ENCODE assay signal across 20 cellular contexts in genomic region chr17:42695500-42695899, GRCh38. TPM values are rescaled to one million over a fixed set of nuclear protein-coding genes. Genes with fewer than 3 reads are reported as not detected.
DNase-seq lines count a peak whose midpoint lies in the region; ATAC-seq and TF ChIP-seq lines count a peak whose summit lies in the region.
"Had no signal": no experiment of that assay in that cellular context is flagged by ENCODE, and none has a peak within 500 bp of the region (broad histone marks: within the 10 kb centered on the region; RNA-seq: fewer than 3 reads in every experiment).

No MANE protein-coding gene starts in this region.

- no peaks in the 10 kb centered on the region for H3K4me1 Mint-ChIP-seq in activated T-cell treated with anti-CD3 and anti-CD28 coated beads, Interleukin-2, amount 50 U/mL, for 24 hours (ENCODE audit: low read depth)
- no peaks in the 10 kb centered on the region for H3K4me1 Mint-ChIP-seq in activated T-cell treated with anti-CD3 and anti-CD28 coated beads, Interleukin-2, amount 50 U/mL, for 4 hours (ENCODE audit: low read depth)
- peaks cover 6% of the 10 kb centered on the region for H3K4me1 Mint-ChIP-seq in glutamatergic neuron (ENCODE audit: low read depth, unreplicated experiment)
- no peaks in the 10 kb centered on the region for H3K4me1 Mint-ChIP-seq in stimulated activated naive B cell treated with anti-CD40 and anti-IgM and Interleukin-4, amounts not matched to agents 10 μg/mL and 1 μg/mL and 100 μg/mL, for 72 hours

- H3K9me3 Mint-ChIP-seq in activated T-cell treated with anti-CD3 and anti-CD28 coated beads, Interleukin-2, amount 50 U/mL, for 24 hours = no peaks in the 10 kb centered on the region
- H3K9me3 Mint-ChIP-seq in activated T-cell treated with anti-CD3 and anti-CD28 coated beads, Interleukin-2, amount 50 U/mL, for 4 hours = no peaks in the 10 kb centered on the region
- H3K9me3 Mint-ChIP-seq in glutamatergic neuron (ENCODE audit: unreplicated experiment) = no peaks in the 10 kb centered on the region
- H3K9me3 Mint-ChIP-seq in stimulated activated naive B cell treated with anti-CD40 and anti-IgM and Interleukin-4, amounts not matched to agents 10 μg/mL and 1 μg/mL and 100 μg/mL, for 72 hours = no peaks in the 10 kb centered on the region
- H3K9me3 Mint-ChIP-seq: HFFc6 had no signal

- no peak overlapping the region for H3K27ac Mint-ChIP-seq in activated T-cell treated with anti-CD3 and anti-CD28 coated beads, Interleukin-2, amount 50 U/mL, for 24 hours
- H3K27ac Mint-ChIP-seq in glutamatergic neuron (ENCODE audit: unreplicated experiment) = peak overlapping the region; percentile 22
- peak overlapping the region; percentile 22 for H3K27ac Mint-ChIP-seq in stimulated activated naive B cell treated with anti-CD40 and anti-IgM and Interleukin-4, amounts not matched to agents 10 μg/mL and 1 μg/mL and 100 μg/mL, for 72 hours
- H3K27ac Mint-ChIP-seq: HFFc6 had no signal

- H3K4me3 Mint-ChIP-seq in activated T-cell treated with anti-CD3 and anti-CD28 coated beads, Interleukin-2, amount 50 U/mL, for 24 hours = no peak overlapping the region
- no peak overlapping the region for H3K4me3 Mint-ChIP-seq in activated T-cell treated with anti-CD3 and anti-CD28 coated beads, Interleukin-2, amount 50 U/mL, for 4 hours
- no peak overlapping the region for H3K4me3 Mint-ChIP-seq in glutamatergic neuron (ENCODE audit: unreplicated experiment)
- H3K4me3 Mint-ChIP-seq in stimulated activated naive B cell treated with anti-CD40 and anti-IgM and Interleukin-4, amounts not matched to agents 10 μg/mL and 1 μg/mL and 100 μg/mL, for 72 hours = no peak overlapping the region
- H3K4me3 Mint-ChIP-seq: HFFc6 had no signal

- H3K36me3 ChIP-seq in H7 (replicated peaks; ENCODE audit: control insufficient read depth, insufficient read depth, low read length) = peaks cover 2% of the 10 kb centered on the region

- no peaks in the 10 kb centered on the region for H3K27me3 Mint-ChIP-seq in activated T-cell treated with anti-CD3 and anti-CD28 coated beads, Interleukin-2, amount 50 U/mL, for 24 hours
- no peaks in the 10 kb centered on the region for H3K27me3 Mint-ChIP-seq in activated T-cell treated with anti-CD3 and anti-CD28 coated beads, Interleukin-2, amount 50 U/mL, for 4 hours (ENCODE audit: low read depth)
- H3K27me3 Mint-ChIP-seq in glutamatergic neuron (ENCODE audit: unreplicated experiment) = peaks cover 10% of the 10 kb centered on the region
- H3K27me3 Mint-ChIP-seq in stimulated activated naive B cell treated with anti-CD40 and anti-IgM and Interleukin-4, amounts not matched to agents 10 μg/mL and 1 μg/mL and 100 μg/mL, for 72 hours = no peaks in the 10 kb centered on the region

- no peak for TF ChIP-seq CTCF in glutamatergic neuron (IDR thresholded peaks at IDR 0.05; ENCODE audit: partially characterized antibody, unreplicated experiment)

- no peak overlapping the region for H3K4me3 ChIP-seq in H7 (ENCODE audit: insufficient read depth, low read depth, low read length)
- H3K4me3 ChIP-seq: SK-N-MC had no signal

- no peak for ATAC-seq in activated T-cell treated with anti-CD3 and anti-CD28 coated beads, Interleukin-2, amount 50 U/mL, for 4 hours
- no peak for ATAC-seq in stimulated activated naive B cell treated with anti-CD40 and anti-IgM and Interleukin-4, amounts not matched to agents 10 μg/mL and 1 μg/mL and 100 μg/mL, for 72 hours (replicated peaks)
- ATAC-seq in HG03378 (IDR thresholded peaks at IDR 0.05; ENCODE audit: unreplicated experiment) = no peak

- peak; percentile 16 for DNase-seq in activated T-cell treated with anti-CD3 and anti-CD28 coated beads, Interleukin-2, amount 50 U/mL, for 24 hours
- no peak for DNase-seq in activated T-cell treated with anti-CD3 and anti-CD28 coated beads, Interleukin-2, amount 50 U/mL, for 4 hours
- DNase-seq in H7 (peak; percentile 32), glutamatergic neuron (no peak), HCEC 1CT (no peak), NCI-H2107 (lab: John Stamatoyannopoulos, UW) (no peak)
- DNase-seq in stimulated activated naive B cell treated with anti-CD40 and anti-IgM and Interleukin-4, amounts not matched to agents 10 μg/mL and 1 μg/mL and 100 μg/mL, for 72 hours = no peak
- DNase-seq: EL, GF-D8, HFFc6, Kasumi-1, NCI-H1694, NCI-H2081, NCI-H2171 treated with DMSO at 0.1 percent for 48 hours, NCI-H446, NCI-H526, OCI-M1, SHP77 treated with DMSO at 0.1 percent for 48 hours had no signal

- H3K27me3 ChIP-seq in H7 (ENCODE audit: control insufficient read depth, insufficient read depth, low read length) = no peaks in the 10 kb centered on the region

- H3K36me3 Mint-ChIP-seq in activated T-cell treated with anti-CD3 and anti-CD28 coated beads, Interleukin-2, amount 50 U/mL, for 24 hours (ENCODE audit: low read depth) = peaks cover 20% of the 10 kb centered on the region
- peaks cover 5% of the 10 kb centered on the region for H3K36me3 Mint-ChIP-seq in activated T-cell treated with anti-CD3 and anti-CD28 coated beads, Interleukin-2, amount 50 U/mL, for 4 hours (ENCODE audit: insufficient read depth)
- no peaks in the 10 kb centered on the region for H3K36me3 Mint-ChIP-seq in glutamatergic neuron (ENCODE audit: unreplicated experiment)
- H3K36me3 Mint-ChIP-seq in stimulated activated naive B cell treated with anti-CD40 and anti-IgM and Interleukin-4, amounts not matched to agents 10 μg/mL and 1 μg/mL and 100 μg/mL, for 72 hours = peaks cover 13 to 31% of the 10 kb centered on the region in 2 donors

RNA-seq across cellular contexts. Expression of gene CNTNAP1, which starts 13.2 kb away (rescaled TPM):
- total RNA-seq in activated T-cell treated with anti-CD3 and anti-CD28 coated beads, Interleukin-2, amount 50 U/mL, for 4 hours = 1 to 10 TPM in 1 of 3 donors, under 1 TPM in 2; 0.73 to 1.3 (median 0.79) TPM
- 6.1 and 12.0 TPM in 2 replicates for total RNA-seq in H7 (2014; rRNA removed; shearing (Covaris generic))
- 44.8 TPM for total RNA-seq in glutamatergic neuron (ENCODE audit: unreplicated experiment)

RNA-seq across cellular contexts. Expression of gene CCR10, which starts 13.9 kb away (rescaled TPM):
- under 1 TPM; 0.25 to 0.43 (median 0.32) TPM for total RNA-seq in activated T-cell treated with anti-CD3 and anti-CD28 coated beads, Interleukin-2, amount 50 U/mL, for 4 hours
- total RNA-seq in H7 (2014; rRNA removed; shearing (Covaris generic)) = 4.8 and 6.2 TPM in 2 replicates
- total RNA-seq in glutamatergic neuron (ENCODE audit: unreplicated experiment) = 1.6 TPM

RNA-seq across cellular contexts. Expression of gene PLEKHH3, which starts 18.7 kb away (rescaled TPM):
- 1 to 10 TPM in 1 of 3 donors, under 1 TPM in 2; 0.56 to 1.2 (median 0.63) TPM for total RNA-seq in activated T-cell treated with anti-CD3 and anti-CD28 coated beads, Interleukin-2, amount 50 U/mL, for 4 hours
- total RNA-seq in H7 (2014; rRNA removed; shearing (Covaris generic)) = 37.2 and 47.2 TPM in 2 replicates
- total RNA-seq in glutamatergic neuron (ENCODE audit: unreplicated experiment) = 40.6 TPM

RNA-seq across cellular contexts. Expression of gene TUBG2, which starts 36.4 kb away (rescaled TPM):
- 1 to 10 TPM; 5.6 to 7.1 (median 5.9) TPM for total RNA-seq in activated T-cell treated with anti-CD3 and anti-CD28 coated beads, Interleukin-2, amount 50 U/mL, for 4 hours
- 15.0 and 20.5 TPM in 2 replicates for total RNA-seq in H7 (2014; rRNA removed; shearing (Covaris generic))
- total RNA-seq in glutamatergic neuron (ENCODE audit: unreplicated experiment) = 22.1 TPM

RNA-seq across cellular contexts. Expression of gene EZH1, which starts 49.3 kb away (rescaled TPM):
- total RNA-seq in activated T-cell treated with anti-CD3 and anti-CD28 coated beads, Interleukin-2, amount 50 U/mL, for 4 hours = 10 to 100 TPM; 22.2 to 26.5 (median 22.6) TPM
- total RNA-seq in H7 (2014; rRNA removed; shearing (Covaris generic)) = 13.9 and 26.4 TPM in 2 replicates
- 32.2 TPM for total RNA-seq in glutamatergic neuron (ENCODE audit: unreplicated experiment)

Comparison
In these comparisons a context has a peak if more than half of its experiments do, and no peak if none do; other contexts are left out.
1. DNase-seq: peak in activated T-cell treated with anti-CD3 and anti-CD28 coated beads, Interleukin-2, amount 50 U/mL, for 24 hours (single experiment) and H7 (single experiment); none in activated T-cell treated with anti-CD3 and anti-CD28 coated beads, Interleukin-2, amount 50 U/mL, for 4 hours (single experiment), glutamatergic neuron (single experiment), stimulated activated naive B cell treated with anti-CD40 and anti-IgM and Interleukin-4, amounts not matched to agents 10 μg/mL and 1 μg/mL and 100 μg/mL, for 72 hours (single experiment), HCEC 1CT (single experiment) and NCI-H2107 (single experiment).
2. RNA of gene PLEKHH3, which starts 18.7 kb away (total RNA-seq): 40.6 TPM in glutamatergic neuron (single experiment) and 37.2 to 47.2 TPM in H7; 0.56 to 1.2 TPM in activated T-cell treated with anti-CD3 and anti-CD28 coated beads, Interleukin-2, amount 50 U/mL, for 4 hours; every median in the first group is over 10 times any median in the second.